In genomic region chr18:199214-199613, GRCh38 we compare ENCODE assay signal across 29 cellular contexts. TPM values are rescaled to one million over a fixed set of nuclear protein-coding genes. Genes with fewer than 3 reads are reported as not detected.
DNase-seq lines count a peak whose midpoint lies in the region; ATAC-seq, FAIRE-seq and TF ChIP-seq lines count a peak whose summit lies in the region.
"Had no signal": no experiment of that assay in that cellular context is flagged by ENCODE, and none has a peak within 500 bp of the region (broad histone marks: within the 10 kb centered on the region; RNA-seq: fewer than 3 reads in every experiment).

No MANE protein-coding gene starts in this region.

- H3K27ac ChIP-seq in mesenchymal stem cell (ENCODE audit: low read length, poor library complexity, severe bottlenecking), result no peak overlapping the region
- H3K27ac ChIP-seq: 22Rv1, C4-2B, HL-60, PC-9, SJSA1 had no signal

- H3K4ac ChIP-seq in mesenchymal stem cell (ENCODE audit: low read depth in 1 of 2, low read length in 2 of 2), result no peak overlapping the region

- peaks cover 19% of the 10 kb centered on the region for H3K79me1 ChIP-seq in mesenchymal stem cell (replicated peaks; ENCODE audit: low read length, poor library complexity, severe bottlenecking)

- no peak overlapping the region for H2BK12ac ChIP-seq in mesenchymal stem cell (ENCODE audit: low read length in 2 of 2)

- no peaks in the 10 kb centered on the region for H3K9me3 ChIP-seq in mesenchymal stem cell (ENCODE audit: control insufficient read depth, low read length)
- H3K9me3 ChIP-seq: Caco-2, HAP-1, MG63, SJSA1 had no signal

- H3K4me1 ChIP-seq in mesenchymal stem cell (ENCODE audit: control insufficient read depth, insufficient read depth, low read depth, low read length), result no peaks in the 10 kb centered on the region
- H3K4me1 ChIP-seq: Caco-2, SJSA1 had no signal

- no peak overlapping the region for H3K14ac ChIP-seq in mesenchymal stem cell (ENCODE audit: low read length in 2 of 2)

- H2BK5ac ChIP-seq in mesenchymal stem cell (ENCODE audit: low read depth, low read length, poor library complexity, severe bottlenecking), result no peak overlapping the region

- H3K27me3 ChIP-seq in mesenchymal stem cell (ENCODE audit: control insufficient read depth in 1 of 2, insufficient read depth in 1 of 2, low read length in 2 of 2), result no peaks in the 10 kb centered on the region
- H3K27me3 ChIP-seq: MG63, SJSA1 had no signal

- no peak overlapping the region for H3K23ac ChIP-seq in mesenchymal stem cell (ENCODE audit: low read length in 2 of 2)

- H3K18ac ChIP-seq in mesenchymal stem cell (ENCODE audit: low read depth in 1 of 2, low read length in 2 of 2), result no peak overlapping the region

- no peak for TF ChIP-seq POLR2A in GM12892 (IDR thresholded peaks at IDR 0.05; ENCODE audit: low read depth, low read length)

- H2AK5ac ChIP-seq in mesenchymal stem cell (ENCODE audit: low read length, severe bottlenecking), result no peak overlapping the region

- H4K8ac ChIP-seq in mesenchymal stem cell (ENCODE audit: low read length), result no peak overlapping the region

- H3K9ac ChIP-seq in mesenchymal stem cell (ENCODE audit: low read length), result no peak overlapping the region

- H3K4me3 ChIP-seq in mesenchymal stem cell (ENCODE audit: insufficient read depth in 1 of 2, low read depth in 1 of 2, low read length in 2 of 2), result no peak overlapping the region
- H3K4me3 ChIP-seq: GM23338, HAP-1, MG63, PC-9, SJSA1 had no signal

- H2BK120ac ChIP-seq in mesenchymal stem cell (ENCODE audit: low read depth, low read length), result no peak overlapping the region

- H2AFZ ChIP-seq in mesenchymal stem cell (ENCODE audit: low read depth, low read length), result no peak overlapping the region
- H2AFZ ChIP-seq: GM23338, PC-9 had no signal

- peak; percentile 56 for FAIRE-seq in GM12892 (lab: Jason Lieb, UNC)
- FAIRE-seq: GM18507 had no signal

- peaks cover 16 to 82% of the 10 kb centered on the region in 2 experiments for H3K36me3 ChIP-seq in mesenchymal stem cell (ENCODE audit: control insufficient read depth in 1 of 2, insufficient read depth in 2 of 2, low read depth in 1 of 2, low read length in 2 of 2)

- no peak overlapping the region for H3K4me2 ChIP-seq in mesenchymal stem cell (ENCODE audit: low read length, poor library complexity, severe bottlenecking)
- H3K4me2 ChIP-seq: GM23338, PC-9 had no signal

- no peak overlapping the region for H4K91ac ChIP-seq in mesenchymal stem cell (ENCODE audit: low read length)

- WGBS in mesenchymal stem cell, result 23% methylated on average over 3 of the region's 3 CpGs

- no peak overlapping the region for H2BK15ac ChIP-seq in mesenchymal stem cell (ENCODE audit: low read depth, poor library complexity, severe bottlenecking)

- DNase-seq in NCI-H146 (lab: John Stamatoyannopoulos, UW), result peak; percentile 46
- DNase-seq in NCI-H146 treated with DMSO at 0.1 percent for 48 hours (lab: John Stamatoyannopoulos, UW; ENCODE audit: unreplicated experiment), result no peak
- no peak for DNase-seq in GM12892 (ENCODE audit: insufficient read length)
- DNase-seq in NCI-H69 (lab: John Stamatoyannopoulos, UW), result peak; percentile 66
- peak; percentile 45 for DNase-seq in mesenchymal stem cell
- DNase-seq in sciatic nerve (ENCODE audit: low spot score), result no peak
- DNase-seq: Caco-2; CD8-positive, alpha-beta T cell; DMS 273 treated with DMSO at 0.1 percent for 48 hours; DND-41; Kasumi-1; MG63; NCI-H1105 treated with DMSO at 0.1 percent for 48 hours; NCI-H1694; NCI-H2029 treated with DMSO at 0.1 percent for 48 hours; NCI-H2227 treated with DMSO at 0.1 percent for 48 hours; NCI-H526 treated with DMSO at 0.1 percent for 48 hours; NK-92 treated with Interleukin-12 subunit alpha and Interleukin-12 subunit beta, amount 100 ng/mL, for 24 hours; PC-9 had no signal

- ATAC-seq in HG03457 (IDR thresholded peaks at IDR 0.05; ENCODE audit: unreplicated experiment), result no peak
- no peak for ATAC-seq in sciatic nerve
- no peak for ATAC-seq in GM19452 (IDR thresholded peaks at IDR 0.05; ENCODE audit: unreplicated experiment)
- ATAC-seq: CD8-positive, alpha-beta T cell; GM23338; Right ventricle myocardium inferior had no signal

- intact Hi-C loops in sciatic nerve (cut with DNase I), result no loop called here

RNA-seq across cellular contexts. Expression of gene USP14, which starts 40.9 kb away (rescaled TPM):
- polyA plus RNA-seq in GM12892 (2012; ENCODE audit: missing spikeins), result 43.2 TPM
- polyA plus RNA-seq in mesenchymal stem cell (2013, experiment 1 of 2), result 45.9 TPM
- 50.1 TPM for polyA plus RNA-seq in mesenchymal stem cell (2013, experiment 2 of 2)
- total RNA-seq in sciatic nerve, result 57.2 TPM

Comparison
In these comparisons a context has a peak if more than half of its experiments do, and no peak if none do; other contexts are left out.
1. DNase-seq: peak in NCI-H146 (single experiment), NCI-H69 (single experiment) and mesenchymal stem cell (single experiment); none in NCI-H146 treated with DMSO at 0.1 percent for 48 hours (single experiment), GM12892 (single experiment) and sciatic nerve (single experiment).